In genomic region chr17:46943511-46944393, GRCh38 we compare ENCODE assay signal across 9 cellular contexts. TPM values are rescaled to one million over a fixed set of nuclear protein-coding genes. Genes with fewer than 3 reads are reported as not detected.
DNase-seq lines count a peak whose midpoint lies in the region; ATAC-seq and TF ChIP-seq lines count a peak whose summit lies in the region.
"Had no signal": no experiment of that assay in that cellular context is flagged by ENCODE, and none has a peak within 500 bp of the region (broad histone marks: within the 10 kb centered on the region; RNA-seq: fewer than 3 reads in every experiment).

No MANE protein-coding gene starts in this region.

- H3K79me2 ChIP-seq in mammary epithelial cell (ENCODE audit: insufficient read depth, low read length) = no peaks in the 10 kb centered on the region

- 38% methylated on average over 14 of the region's 21 CpGs for WGBS in mammary epithelial cell (ENCODE audit: low coverage, missing lambda C conversion rate)

- POLR2A ChIA-PET in WTC11 (lab: Charles Lee) = interaction anchor here (0.6 kb wide), 1 partner anchor 37 kb away, joined by 3 read pairs; no protein-coding TSS in a partner anchor

- no peaks in the 10 kb centered on the region for H3K9me3 Mint-ChIP-seq in activated naive CD4-positive, alpha-beta T cell treated with anti-CD3 and anti-CD28 coated beads for 36 hours
- H3K9me3 Mint-ChIP-seq in WTC11 (no peaks in the 10 kb centered on the region), immature natural killer cell (no peaks in the 10 kb centered on the region)

- H3K4me3 Mint-ChIP-seq in activated naive CD4-positive, alpha-beta T cell treated with anti-CD3 and anti-CD28 coated beads for 36 hours = no peak overlapping the region
- H3K4me3 Mint-ChIP-seq in WTC11 (no peak overlapping the region), immature natural killer cell (peak overlapping the region; percentile 27 to 70 (median 62))

- peaks cover 19% of the 10 kb centered on the region for H3K4me1 Mint-ChIP-seq in activated naive CD4-positive, alpha-beta T cell treated with anti-CD3 and anti-CD28 coated beads for 36 hours (ENCODE audit: low read depth)
- H3K4me1 Mint-ChIP-seq in WTC11 (peaks cover 40% of the 10 kb centered on the region), immature natural killer cell (peaks cover 27 to 34% of the 10 kb centered on the region in 2 donors)

- H3K9me3 ChIP-seq in mammary epithelial cell (replicated peaks; ENCODE audit: insufficient read depth, low read length) = no peaks in the 10 kb centered on the region

- H3K4me3 ChIP-seq in mammary epithelial cell (replicated peaks in 1 of 3; ENCODE audit: insufficient read depth in 1 of 3, low read depth in 2 of 3, low read length in 3 of 3) = no peak overlapping the region

- BruUV-seq in mammary epithelial cell (replicated peaks; lab: Mats Ljungman, UMichigan) = no TSS peak

- no peak overlapping the region for H3K9ac ChIP-seq in mammary epithelial cell (ENCODE audit: insufficient read depth, low read length)

- H3K27me3 ChIP-seq in mammary epithelial cell (ENCODE audit: insufficient read depth, low read length) = no peaks in the 10 kb centered on the region

- DNase-seq in activated naive CD4-positive, alpha-beta T cell treated with anti-CD3 and anti-CD28 coated beads for 36 hours = peak; percentile 20
- DNase-seq in activated naive CD4-positive, alpha-beta T cell (lab: John Stamatoyannopoulos, UW) = no peak
- DNase-seq in WTC11 (ENCODE audit: low spot score) (peak; percentile 37), immature natural killer cell (peak in 1 of 3 donors; percentile 19), mammary epithelial cell (no peak)
- DNase-seq: cerebellar nuclear complex had no signal

- intact Hi-C loops in activated naive CD4-positive, alpha-beta T cell treated with anti-CD3 and anti-CD28 coated beads for 36 hours (cut with micrococcal nuclease) = no loop called here
- intact Hi-C loops in mammary epithelial cell (cut with micrococcal nuclease) = loop anchor here (5.0 kb wide), 1 partner anchor 374 kb away; no protein-coding TSS in a partner anchor

- peak; percentile 7 for ATAC-seq in WTC11
- ATAC-seq in HG02571 (IDR thresholded peaks at IDR 0.05; ENCODE audit: unreplicated experiment) = no peak
- ATAC-seq in HG02884 (IDR thresholded peaks at IDR 0.05; ENCODE audit: unreplicated experiment) = no peak

- H3K36me3 ChIP-seq in mammary epithelial cell (ENCODE audit: insufficient read depth, low read length) = peaks cover 15% of the 10 kb centered on the region

- peak overlapping the region; percentile 73 for H3K27ac ChIP-seq in temporal lobe (ENCODE audit: low read depth, low read length)
- H3K27ac ChIP-seq in mammary epithelial cell (ENCODE audit: insufficient read depth, low read depth, low read length) = no peak overlapping the region

- H3K36me3 Mint-ChIP-seq in activated naive CD4-positive, alpha-beta T cell treated with anti-CD3 and anti-CD28 coated beads for 36 hours (ENCODE audit: low read depth) = peaks cover 8% of the 10 kb centered on the region
- H3K36me3 Mint-ChIP-seq in WTC11 (peaks cover 9% of the 10 kb centered on the region), immature natural killer cell (peaks cover 0 to 17% (median 10%) of the 10 kb centered on the region in 3 donors)

- TF ChIP-seq CTCF in WTC11 (IDR thresholded peaks at IDR 0.05) = no peak
- no peak for TF ChIP-seq CTCF in mammary epithelial cell (conservative IDR thresholded peaks at IDR 0.05 in 1 of 2, IDR thresholded peaks at IDR 0.05 in 1 of 2; ENCODE audit: extremely low read depth in 1 of 2, insufficient read depth in 1 of 2, low read depth in 1 of 2, low read length in 2 of 2)

- CTCF ChIA-PET in activated naive CD4-positive, alpha-beta T cell treated with anti-CD3 and anti-CD28 coated beads for 36 hours (lab: Charles Lee) = interaction anchor here (0.6 to 3.7 kb wide), 7 partner anchors 8 to 178 kb away, joined by 3 to 23 read pairs (median 7); no protein-coding TSS in a partner anchor
- CTCF ChIA-PET in WTC11 (lab: Charles Lee) (interaction anchor here (0.9 to 8.4 kb wide), 9 partner anchors 8 to 380 kb away, joined by 4 to 118 read pairs (median 12); partner anchors contain the start of genes EFCAB13 and RPRML), mammary epithelial cell (lab: Charles Lee; ENCODE audit: low non-redundant PET) (no interaction called here)

- H4K20me1 ChIP-seq in mammary epithelial cell (ENCODE audit: insufficient read depth, low read length) = no peaks in the 10 kb centered on the region

- no peaks in the 10 kb centered on the region for H3K4me1 ChIP-seq in mammary epithelial cell (ENCODE audit: insufficient read depth, low read length)

- no peak overlapping the region for H3K4me2 ChIP-seq in mammary epithelial cell (ENCODE audit: insufficient read depth, low read depth, low read length)

- no peak overlapping the region for H2AFZ ChIP-seq in mammary epithelial cell (ENCODE audit: low read depth, low read length)

- dilution Hi-C loops in mammary epithelial cell (cut with HindIII; ENCODE audit: low sequenced_read_pairs) = loop anchor here (5.0 kb wide), 1 partner anchor 44 kb away; no protein-coding TSS in a partner anchor

- H3K27me3 Mint-ChIP-seq in activated naive CD4-positive, alpha-beta T cell treated with anti-CD3 and anti-CD28 coated beads for 36 hours (ENCODE audit: low read depth) = no peaks in the 10 kb centered on the region
- H3K27me3 Mint-ChIP-seq in WTC11 (ENCODE audit: low read depth) (no peaks in the 10 kb centered on the region), immature natural killer cell (ENCODE audit: low read depth in 3 of 3) (peaks cover 0 to 8% (median 6%) of the 10 kb centered on the region in 3 donors)

- in situ Hi-C loops in mammary epithelial cell (cut with MboI; ENCODE audit: low sequenced_read_pairs in 2 of 2) = no loop called here

- no peak overlapping the region for H3K27ac Mint-ChIP-seq in activated naive CD4-positive, alpha-beta T cell treated with anti-CD3 and anti-CD28 coated beads for 36 hours
- H3K27ac Mint-ChIP-seq in WTC11 (peak overlapping the region; percentile 30; the same call in 1 of the 2 replicates), immature natural killer cell (peak overlapping the region in 3 of 6 donors; percentile 11 to 56 (median 28))

TF ChIP-seq in WTC11, 78 proteins besides CTCF, POLR2A, EP300 and RAD21:
- TF ChIP-seq ZNF671 (CRISPR knock-in tag; IDR thresholded peaks at IDR 0.05) (no peak), TP53 (CRISPR knock-in tag; IDR thresholded peaks at IDR 0.05) (no peak), GABPB1 (CRISPR knock-in tag; IDR thresholded peaks at IDR 0.05) (peak; percentile 88)
- TF ChIP-seq, protein P1, sequence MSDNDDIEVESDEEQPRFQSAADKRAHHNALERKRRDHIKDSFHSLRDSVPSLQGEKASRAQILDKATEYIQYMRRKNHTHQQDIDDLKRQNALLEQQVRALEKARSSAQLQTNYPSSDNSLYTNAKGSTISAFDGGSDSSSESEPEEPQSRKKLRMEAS (CRISPR knock-in tag; IDR thresholded peaks at IDR 0.05) = peak; percentile 70
- TF ChIP-seq, protein P2, sequence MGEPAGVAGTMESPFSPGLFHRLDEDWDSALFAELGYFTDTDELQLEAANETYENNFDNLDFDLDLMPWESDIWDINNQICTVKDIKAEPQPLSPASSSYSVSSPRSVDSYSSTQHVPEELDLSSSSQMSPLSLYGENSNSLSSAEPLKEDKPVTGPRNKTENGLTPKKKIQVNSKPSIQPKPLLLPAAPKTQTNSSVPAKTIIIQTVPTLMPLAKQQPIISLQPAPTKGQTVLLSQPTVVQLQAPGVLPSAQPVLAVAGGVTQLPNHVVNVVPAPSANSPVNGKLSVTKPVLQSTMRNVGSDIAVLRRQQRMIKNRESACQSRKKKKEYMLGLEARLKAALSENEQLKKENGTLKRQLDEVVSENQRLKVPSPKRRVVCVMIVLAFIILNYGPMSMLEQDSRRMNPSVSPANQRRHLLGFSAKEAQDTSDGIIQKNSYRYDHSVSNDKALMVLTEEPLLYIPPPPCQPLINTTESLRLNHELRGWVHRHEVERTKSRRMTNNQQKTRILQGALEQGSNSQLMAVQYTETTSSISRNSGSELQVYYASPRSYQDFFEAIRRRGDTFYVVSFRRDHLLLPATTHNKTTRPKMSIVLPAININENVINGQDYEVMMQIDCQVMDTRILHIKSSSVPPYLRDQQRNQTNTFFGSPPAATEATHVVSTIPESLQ (CRISPR knock-in tag; IDR thresholded peaks at IDR 0.05) = 0 out of 2 replicates have a peak, but pooled peaks have one; percentile 28
- TF ChIP-seq, protein P3, sequence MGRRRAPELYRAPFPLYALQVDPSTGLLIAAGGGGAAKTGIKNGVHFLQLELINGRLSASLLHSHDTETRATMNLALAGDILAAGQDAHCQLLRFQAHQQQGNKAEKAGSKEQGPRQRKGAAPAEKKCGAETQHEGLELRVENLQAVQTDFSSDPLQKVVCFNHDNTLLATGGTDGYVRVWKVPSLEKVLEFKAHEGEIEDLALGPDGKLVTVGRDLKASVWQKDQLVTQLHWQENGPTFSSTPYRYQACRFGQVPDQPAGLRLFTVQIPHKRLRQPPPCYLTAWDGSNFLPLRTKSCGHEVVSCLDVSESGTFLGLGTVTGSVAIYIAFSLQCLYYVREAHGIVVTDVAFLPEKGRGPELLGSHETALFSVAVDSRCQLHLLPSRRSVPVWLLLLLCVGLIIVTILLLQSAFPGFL (CRISPR knock-in tag; IDR thresholded peaks at IDR 0.05; ENCODE audit: borderline replicate concordance) = peak; percentile 22; the same call in 1 of the 2 replicates
TF ChIP-seq in WTC11: peak in this region for 4.

RNA-seq across cellular contexts. Expression of gene GOSR2, which starts 20.8 kb away (rescaled TPM):
- 10 to 100 TPM; 32.8 to 38.1 TPM for total RNA-seq in activated naive CD4-positive, alpha-beta T cell treated with anti-CD3 and anti-CD28 coated beads for 36 hours
- total RNA-seq in WTC11 (2021) (37.6 to 45.8 TPM (median 40.1 TPM) in 3 replicates), temporal lobe (37.1 TPM), mammary epithelial cell (10 to 100 TPM; 38.8 to 56.8 TPM)
- polyA plus RNA-seq in immature natural killer cell (10 to 100 TPM; 36.9 to 62.4 (median 57.6) TPM), mammary epithelial cell (42.1 TPM)
- polyA minus RNA-seq in mammary epithelial cell = 21.1 TPM

RNA-seq across cellular contexts. Expression of gene RPRML, which starts 35.3 kb away (rescaled TPM):
- not detected for total RNA-seq in activated naive CD4-positive, alpha-beta T cell treated with anti-CD3 and anti-CD28 coated beads for 36 hours
- 3.1 to 4.9 TPM (median 4.7 TPM) in 3 replicates for total RNA-seq in WTC11 (2021)
- not detected for polyA plus RNA-seq in immature natural killer cell
- 4.2 TPM for total RNA-seq in temporal lobe
- not detected for total RNA-seq in mammary epithelial cell
- not detected for polyA plus RNA-seq in mammary epithelial cell
- not detected for polyA minus RNA-seq in mammary epithelial cell

Comparison
In these comparisons a context has a peak if more than half of its experiments do, and no peak if none do; other contexts are left out.
1. DNase-seq: peak in activated naive CD4-positive, alpha-beta T cell treated with anti-CD3 and anti-CD28 coated beads for 36 hours (single experiment) and WTC11 (single experiment); none in activated naive CD4-positive, alpha-beta T cell (0 of 4) and mammary epithelial cell (single experiment).
2. H3K4me3 Mint-ChIP-seq: peak in immature natural killer cell (5 of 5); none in activated naive CD4-positive, alpha-beta T cell treated with anti-CD3 and anti-CD28 coated beads for 36 hours (single experiment) and WTC11 (single experiment).